ENCODE assay signal across 1 cellular context in the genomic region with DNA sequence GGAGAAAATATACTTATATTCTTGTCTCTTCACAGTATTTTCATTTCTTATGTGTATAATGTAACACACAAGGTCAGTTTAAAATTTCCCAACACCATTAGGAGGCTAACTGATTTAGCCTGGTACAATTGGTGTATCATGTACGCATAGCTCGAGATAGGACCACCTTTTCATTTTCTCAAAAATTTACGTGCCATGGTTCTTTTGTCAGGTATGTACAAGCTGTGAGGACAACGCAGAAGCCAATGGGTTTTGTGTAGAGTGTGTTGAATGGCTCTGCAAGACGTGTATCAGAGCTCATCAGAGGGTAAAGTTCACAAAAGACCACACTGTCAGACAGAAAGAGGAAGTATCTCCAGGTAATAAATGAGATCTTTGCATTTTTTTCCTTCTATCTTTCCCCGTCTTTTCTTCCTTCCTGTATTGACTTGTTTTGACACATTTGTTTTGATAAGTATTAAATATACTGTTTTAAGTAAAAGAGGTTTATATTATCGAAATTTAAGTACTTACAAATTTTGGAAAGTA.
TF ChIP-seq lines count a peak whose summit lies in the region.

No MANE protein-coding gene starts in this region.

TF ChIP-seq in K562, 482 proteins besides CTCF, POLR2A, EP300 and RAD21 (continued from another document):
- TF ChIP-seq ZNF639 (CRISPR knock-in tag; conservative IDR thresholded peaks at IDR 0.05 in 1 of 2, IDR thresholded peaks at IDR 0.05 in 1 of 2), result no peak
